8 cellular contexts compared by ENCODE assay signal in the genomic region with DNA sequence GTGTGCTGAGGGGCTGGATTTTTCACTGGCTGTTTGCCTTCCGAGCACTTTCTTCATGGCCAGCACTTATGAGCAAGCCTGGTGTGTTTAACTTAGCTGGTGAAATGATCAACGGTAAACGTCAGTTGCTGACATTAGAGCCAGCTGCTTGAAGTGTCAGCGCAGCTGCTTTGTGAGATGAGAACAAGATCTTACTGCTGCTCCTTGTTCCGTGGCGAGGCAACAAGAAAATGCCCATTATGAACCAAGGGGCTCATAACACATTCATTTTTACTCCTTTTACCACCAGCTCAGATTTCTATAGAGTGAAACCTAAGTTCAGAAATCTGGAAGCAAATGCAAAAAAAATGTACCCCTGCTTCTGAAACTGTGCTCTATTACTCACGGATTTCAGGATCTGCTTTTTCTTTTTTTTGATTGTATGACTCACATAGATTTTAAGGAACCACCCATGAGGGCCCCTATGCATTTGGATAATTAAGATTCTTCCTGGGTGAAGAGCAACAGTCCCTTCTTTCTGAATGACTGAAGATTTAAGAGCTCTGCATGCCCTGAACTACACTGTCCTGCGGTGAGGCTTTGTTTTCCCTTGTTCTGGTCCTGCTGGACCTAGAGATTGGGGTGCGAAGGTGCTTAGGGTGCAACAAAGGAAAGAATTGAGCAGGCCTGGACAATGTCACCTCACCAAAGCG.
DNase-seq lines count a peak whose midpoint lies in the region; ATAC-seq lines count a peak whose summit lies in the region.

No MANE protein-coding gene starts in this region.

- H3K27ac ChIP-seq in ACC112 (ENCODE audit: low read depth, low read length) (peak overlapping the region; percentile 74), HUES6 (ENCODE audit: low read depth, low read length) (no peak overlapping the region)

- H3K9me3 ChIP-seq in HUES6 (ENCODE audit: control insufficient read depth, insufficient read depth, low read depth, low read length): no peaks in the 10 kb centered on the region

- peaks cover 28% of the 10 kb centered on the region for H3K4me1 ChIP-seq in ACC112 (ENCODE audit: control insufficient read depth, insufficient read depth, low read length, unreplicated experiment)
- peaks cover 21% of the 10 kb centered on the region for H3K4me1 ChIP-seq in HUES6 (ENCODE audit: control insufficient read depth, insufficient read depth, low read length)

- intact Hi-C loops in Right ventricle myocardium superior (cut with DNase I): no loop called here

- H3K27me3 ChIP-seq in ACC112 (ENCODE audit: insufficient read depth, low read length): no peaks in the 10 kb centered on the region
- no peaks in the 10 kb centered on the region for H3K27me3 ChIP-seq in HUES6 (ENCODE audit: control insufficient read depth, insufficient read depth, low read length)

- no peaks in the 10 kb centered on the region for H3K79me2 ChIP-seq in ACC112 (ENCODE audit: control insufficient read depth, insufficient read depth, low read length, unreplicated experiment)

- DNase-seq in RPMI7951 (ENCODE audit: low read depth): peak; percentile 52
- no peak for DNase-seq in Right ventricle myocardium superior
- DNase-seq in skeletal muscle cell (ENCODE audit: low read depth): peak; percentile 87
- DNase-seq in stimulated activated CD8-positive, alpha-beta memory T cell treated with anti-CD3 and anti-CD28 coated beads, Interleukin-4, amount 100 ng/mL, for 48 hours: no peak
- DNase-seq in mesenteric fat pad (ENCODE audit: low spot score): no peak
- DNase-seq in KG1 (lab: John Stamatoyannopoulos, UW): no peak

- H2AFZ ChIP-seq in ACC112 (ENCODE audit: low read length, unreplicated experiment): peak overlapping the region; percentile 91

- H3K36me3 ChIP-seq in ACC112 (ENCODE audit: insufficient read depth, low read length): no peaks in the 10 kb centered on the region
- H3K36me3 ChIP-seq in HUES6 (ENCODE audit: control insufficient read depth, insufficient read depth, low read length): no peaks in the 10 kb centered on the region

- ATAC-seq in Right ventricle myocardium superior (ENCODE audit: poor library complexity): peak; percentile 74

- H3K9ac ChIP-seq in HUES6 (ENCODE audit: low read length): peak overlapping the region; percentile 10

- H3K4me3 ChIP-seq in ACC112 (ENCODE audit: low read depth, low read length) (peak overlapping the region; percentile 69), HUES6 (ENCODE audit: low read depth, low read length) (no peak overlapping the region), skeletal muscle cell (ENCODE audit: low read depth, low read length) (peak overlapping the region; percentile 39)

Comparison
In these comparisons a context has a peak if more than half of its experiments do, and no peak if none do; other contexts are left out.
1. DNase-seq: peak in RPMI7951 (single experiment) and skeletal muscle cell (single experiment); none in Right ventricle myocardium superior (single experiment), stimulated activated CD8-positive, alpha-beta memory T cell treated with anti-CD3 and anti-CD28 coated beads, Interleukin-4, amount 100 ng/mL, for 48 hours (single experiment), mesenteric fat pad (single experiment) and KG1 (single experiment).